8 cellular contexts compared by ENCODE assay signal in genomic region chr10:45000764-45001381, GRCh38. TPM values are rescaled to one million over a fixed set of nuclear protein-coding genes. Genes with fewer than 3 reads are reported as not detected.
A peak's percentile ranks its signal among the peaks of the same experiment; 100 is the strongest.
DNase-seq lines count a peak whose midpoint lies in the region; ATAC-seq, FAIRE-seq and TF ChIP-seq lines count a peak whose summit lies in the region.

ZNF22 (plus strand) TSS chr10:45000923; CDS start chr10:45003369, 2,446 bp downstream.

- H3K56ac ChIP-seq in H1 (replicated peaks; ENCODE audit: insufficient read length, low read depth, low read length) = peak within 1 kb of the TSS; percentile 48

- POLR2A ChIA-PET in H1 (lab: Charles Lee; ENCODE audit: partially characterized antibody) = interaction anchor here (0.7 to 3.2 kb wide), 12 partner anchors 11 to 418 kb away, joined by 3 to 23 read pairs (median 4); partner anchors contain the start of gene DEPP1

- peak within 1 kb of the TSS; percentile 46; the same call in 1 of the 2 replicates for H2BK15ac ChIP-seq in H1 (ENCODE audit: low read length)

- peak within 1 kb of the TSS; percentile 69 for H4K91ac ChIP-seq in H1 (replicated peaks; ENCODE audit: insufficient read length, low read length)

- H2AFZ ChIP-seq in ACC112 (ENCODE audit: low read length, unreplicated experiment) (peak within 1 kb of the TSS; percentile 41), H1 (ENCODE audit: low read length) (peak within 1 kb of the TSS; percentile 96)

- H3K4me2 ChIP-seq in H1 (ENCODE audit: insufficient read depth in 1 of 2, low read depth in 2 of 2, low read length in 2 of 2) = peak within 1 kb of the TSS; percentile 69 to 99

- peak within 1 kb of the TSS; percentile 62 for H2BK120ac ChIP-seq in H1 (replicated peaks; ENCODE audit: low read depth, low read length)

- H3K27me3 ChIP-seq in ACC112 (ENCODE audit: insufficient read depth, low read length) (no peaks in the 10 kb centered on the region), H1 (replicated peaks in 1 of 4; ENCODE audit: control insufficient read depth in 3 of 4, extremely low read depth in 1 of 4, insufficient read depth in 3 of 4, low read length in 3 of 4) (peaks cover 0 to 4% (median 4%) of the 10 kb centered on the region in 4 experiments; a peak in 4 of 7 replicates)

- H2BK20ac ChIP-seq in H1 (ENCODE audit: low read length) = no peak within 1 kb of the TSS

- CTCF ChIA-PET in H1 (lab: Charles Lee; ENCODE audit: partially characterized antibody) = interaction anchor here (0.7 to 2.2 kb wide), 6 partner anchors 10 to 248 kb away, joined by 3 to 10 read pairs (median 3); no protein-coding TSS in a partner anchor

- no peaks in the 10 kb centered on the region; the same call in 1 of the 2 replicates for H3K79me1 ChIP-seq in H1 (ENCODE audit: low read depth, low read length)

- FAIRE-seq in H1 (lab: Jason Lieb, UNC) = no peak

- H4K5ac ChIP-seq in H1 (ENCODE audit: insufficient read length, low read depth, low read length) = peak within 1 kb of the TSS; percentile 12

- peaks cover 0 to 6% of the 10 kb centered on the region in 2 experiments for H4K20me1 ChIP-seq in H1 (replicated peaks in 1 of 2; ENCODE audit: control insufficient read depth in 1 of 2, insufficient read depth in 2 of 2, low read length in 2 of 2)

- TF ChIP-seq POLR2A in H1 (IDR thresholded peaks at IDR 0.05; ENCODE audit: control extremely low read depth in 1 of 2, low read depth in 2 of 2, low read length in 2 of 2) = peak in 1 of 2 experiments; percentile 86; a peak in 2 of 3 replicates

- DNase-seq in NCI-H345 treated with DMSO at 0.1 percent for 48 hours (lab: John Stamatoyannopoulos, UW; ENCODE audit: unreplicated experiment) (peak; percentile 4), H1 (ENCODE audit: low read depth in 1 of 2, low spot score in 2 of 2) (peak in 1 of 2 experiments; percentile 84), mesenteric fat pad (ENCODE audit: low spot score) (peak; percentile 92)
- peak; percentile 91 for DNase-seq in activated CD8-positive, alpha-beta memory T cell treated with anti-CD3 and anti-CD28 coated beads for 24 hours
- DNase-seq in stimulated activated CD8-positive, alpha-beta memory T cell treated with anti-CD3 and anti-CD28 coated beads, Interleukin-2, amount 100 ng/mL, for 1 hour (ENCODE audit: low read depth in 2 of 2) = peak; percentile 52 to 62

- H3K79me2 ChIP-seq in ACC112 (ENCODE audit: control insufficient read depth, insufficient read depth, low read length, unreplicated experiment) (peaks cover 32% of the 10 kb centered on the region), H1 (ENCODE audit: control insufficient read depth in 1 of 2, insufficient read depth in 2 of 2, low read length in 2 of 2) (peaks cover 0 to 20% of the 10 kb centered on the region in 2 experiments; a peak in 3 of 4 replicates)

- no peak within 1 kb of the TSS for H3K14ac ChIP-seq in H1 (ENCODE audit: insufficient read length)

- peak within 1 kb of the TSS; percentile 89 for H4K8ac ChIP-seq in H1 (ENCODE audit: extremely low read depth, insufficient read depth, low read length)

- H2BK12ac ChIP-seq in H1 (ENCODE audit: low read depth, low read length) = no peak within 1 kb of the TSS; the same call in 1 of the 2 replicates

- peak within 1 kb of the TSS; percentile 84 for H3K4me3 ChIP-seq in ACC112 (ENCODE audit: low read depth, low read length)
- peak within 1 kb of the TSS; percentile 50 to 95 (median 64) for H3K4me3 ChIP-seq in H1 (ENCODE audit: extremely low read depth in 1 of 4, insufficient read depth in 2 of 4, low read depth in 3 of 4, low read length in 4 of 4)

- peak within 1 kb of the TSS; percentile 69 to 95 (median 85) for H3K9ac ChIP-seq in H1 (replicated peaks in 1 of 4; ENCODE audit: extremely low read depth in 1 of 4, low read depth in 3 of 4, low read length in 3 of 4)

- no peaks in the 10 kb centered on the region for H3K9me3 ChIP-seq in H1 (ENCODE audit: insufficient read depth in 2 of 2, low read depth in 1 of 2, low read length in 1 of 2)

- no peak for TF ChIP-seq CTCF in H1 (IDR thresholded peaks at IDR 0.05; ENCODE audit: control extremely low read depth in 1 of 3, insufficient read depth in 1 of 3, low read depth in 1 of 3, low read length in 3 of 3)

- no peak within 1 kb of the TSS for H3K23ac ChIP-seq in H1 (ENCODE audit: insufficient read length)

- H3K18ac ChIP-seq in H1 (ENCODE audit: extremely low read depth, low read length) = peak within 1 kb of the TSS; percentile 91

- H3K4ac ChIP-seq in H1 (replicated peaks; ENCODE audit: insufficient read length, low read depth, low read length) = no peak within 1 kb of the TSS

- TF ChIP-seq RAD21 in H1 (IDR thresholded peaks at IDR 0.05 in 1 of 2, conservative IDR thresholded peaks at IDR 0.05 in 1 of 2; ENCODE audit: low read depth in 2 of 2, low read length in 2 of 2) = no peak

- no peak within 1 kb of the TSS for H2AK5ac ChIP-seq in H1 (ENCODE audit: low read depth, low read length)

- H3K4me1 ChIP-seq in ACC112 (ENCODE audit: control insufficient read depth, insufficient read depth, low read length, unreplicated experiment) (peaks cover 38% of the 10 kb centered on the region), H1 (replicated peaks in 1 of 4; ENCODE audit: control insufficient read depth in 3 of 4, insufficient read depth in 4 of 4, low read length in 3 of 4) (peaks cover 2 to 6% (median 4%) of the 10 kb centered on the region in 4 experiments; a peak in 4 of 7 replicates)

- no peak for TF ChIP-seq EP300 in H1 (IDR thresholded peaks at IDR 0.05; ENCODE audit: borderline replicate concordance in 1 of 2, low read depth in 2 of 2, low read length in 2 of 2)

- 2% methylated on average over 47 of the region's 79 CpGs; no CpG with 5 or more reads in 1 of the 2 experiments for WGBS in H1 (ENCODE audit: extremely low coverage in 1 of 2, insufficient coverage in 1 of 2, insufficient read length in 1 of 2, insufficient replicate concordance in 2 of 2, low coverage in 1 of 2, low lambda C conversion rate in 2 of 2, missing lambda C conversion rate in 1 of 2), 2 experiments

- H3K23me2 ChIP-seq in H1 (ENCODE audit: low read depth, low read length) = peaks cover 5% of the 10 kb centered on the region

- peaks cover 22% of the 10 kb centered on the region for H3K36me3 ChIP-seq in ACC112 (ENCODE audit: insufficient read depth, low read length)
- peaks cover 2 to 18% (median 11%) of the 10 kb centered on the region in 4 experiments; a peak in 7 of 8 replicates for H3K36me3 ChIP-seq in H1 (ENCODE audit: control insufficient read depth in 2 of 4, insufficient read depth in 4 of 4, low read length in 3 of 4)

- peak within 1 kb of the TSS; percentile 90 for H3K27ac ChIP-seq in ACC112 (ENCODE audit: low read depth, low read length)
- H3K27ac ChIP-seq in H1 (ENCODE audit: low read depth, low read length) = no peak within 1 kb of the TSS; the same call in 1 of the 2 replicates

- H2BK5ac ChIP-seq in H1 (ENCODE audit: low read depth, low read length) = no peak within 1 kb of the TSS

- ATAC-seq in GM18517 (IDR thresholded peaks at IDR 0.05; ENCODE audit: unreplicated experiment) (peak; percentile 64), HG03025 (IDR thresholded peaks at IDR 0.05; ENCODE audit: low FRiP score, unreplicated experiment) (peak; percentile 71)

TF ChIP-seq in H1, 55 proteins besides CTCF, POLR2A, EP300 and RAD21 (continues in another document):
- no peak for TF ChIP-seq GTF2F1 (IDR thresholded peaks at IDR 0.05; ENCODE audit: borderline replicate concordance, low read depth, low read length)
- TF ChIP-seq TAF7 (optimal IDR thresholded peaks at IDR 0.05; ENCODE audit: borderline replicate concordance, low read depth, low read length) = peak; percentile 58
- TF ChIP-seq EGR1 (IDR thresholded peaks at IDR 0.05; ENCODE audit: borderline replicate concordance, low read depth, low read length) = 0 out of 2 replicates have a peak, but pooled peaks have one; percentile 12
- no peak for TF ChIP-seq NANOG (IDR thresholded peaks at IDR 0.05; ENCODE audit: insufficient read depth, low read depth, low read length, poor library complexity, severe bottlenecking)
- TF ChIP-seq POLR2AphosphoS5 (IDR thresholded peaks at IDR 0.05; ENCODE audit: low read depth, low read length) = peak; percentile 69
- TF ChIP-seq, protein P1, sequence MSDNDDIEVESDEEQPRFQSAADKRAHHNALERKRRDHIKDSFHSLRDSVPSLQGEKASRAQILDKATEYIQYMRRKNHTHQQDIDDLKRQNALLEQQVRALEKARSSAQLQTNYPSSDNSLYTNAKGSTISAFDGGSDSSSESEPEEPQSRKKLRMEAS (IDR thresholded peaks at IDR 0.05) = peak; percentile 77
- no peak for TF ChIP-seq TCF12 (IDR thresholded peaks at IDR 0.05; ENCODE audit: low read depth, low read length)
- peak; percentile 81 for TF ChIP-seq GABPA (IDR thresholded peaks at IDR 0.05; ENCODE audit: borderline replicate concordance, insufficient read depth, low read length)
- TF ChIP-seq, protein P2, sequence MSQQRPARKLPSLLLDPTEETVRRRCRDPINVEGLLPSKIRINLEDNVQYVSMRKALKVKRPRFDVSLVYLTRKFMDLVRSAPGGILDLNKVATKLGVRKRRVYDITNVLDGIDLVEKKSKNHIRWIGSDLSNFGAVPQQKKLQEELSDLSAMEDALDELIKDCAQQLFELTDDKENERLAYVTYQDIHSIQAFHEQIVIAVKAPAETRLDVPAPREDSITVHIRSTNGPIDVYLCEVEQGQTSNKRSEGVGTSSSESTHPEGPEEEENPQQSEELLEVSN (IDR thresholded peaks at IDR 0.05) = peak; percentile 84
- TF ChIP-seq CHD1 (IDR thresholded peaks at IDR 0.05; ENCODE audit: low read depth, low read length) = no peak
- no peak for TF ChIP-seq KDM5A (IDR thresholded peaks at IDR 0.05; ENCODE audit: low read length)
- no peak for TF ChIP-seq TEAD4 (IDR thresholded peaks at IDR 0.05; ENCODE audit: low read depth, low read length)
- TF ChIP-seq BACH1 (IDR thresholded peaks at IDR 0.05; ENCODE audit: low read length) = 0 out of 2 replicates have a peak, but pooled peaks have one; percentile 51
- TF ChIP-seq YY1 (IDR thresholded peaks at IDR 0.05; ENCODE audit: low read depth, low read length) = no peak
- peak; percentile 70 for TF ChIP-seq KDM4A (IDR thresholded peaks at IDR 0.05; ENCODE audit: low read depth, low read length, severe bottlenecking)
- no peak for TF ChIP-seq JUN (IDR thresholded peaks at IDR 0.05; ENCODE audit: low read depth, low read length)
- TF ChIP-seq CEBPB (IDR thresholded peaks at IDR 0.05; ENCODE audit: low read depth, low read length) = no peak

RNA-seq across cellular contexts. Expression of gene ZNF22, which starts in this region (rescaled TPM):
- 42.5 and 45.2 TPM in 2 replicates for total RNA-seq in H1 (2021; fragmentation: NEBNext Ultra II Directional; extraction: Animal tissue kit (Norgen Biotek cat#: 25700))
- 9.6 and 18.2 TPM in 2 replicates for polyA plus RNA-seq in H1 (2011; rRNA removed)
- polyA plus RNA-seq in H1 (2011; cell fraction: cytosol; rRNA removed) = 20.3 TPM
- polyA plus RNA-seq in H1 (2011; cell fraction: nucleus; rRNA removed) = 7.0 TPM
- polyA plus RNA-seq in H1 (2012, experiment 1 of 2) = 18.8 to 33.6 TPM (median 19.8 TPM) in 4 replicates
- 2.6 TPM for polyA plus RNA-seq in H1 (2012, experiment 2 of 2)
- polyA plus RNA-seq in H1 (2013, experiment 1 of 2) = 40.3 TPM
- 40.4 TPM for polyA plus RNA-seq in H1 (2013, experiment 2 of 2)
- polyA minus RNA-seq in H1 (2011; rRNA and poly(A)+ RNA removed) = 10.3 and 11.8 TPM in 2 replicates
- polyA minus RNA-seq in H1 (2011; cell fraction: cytosol; rRNA and poly(A)+ RNA removed) = 7.1 TPM
- 10.3 TPM for polyA minus RNA-seq in H1 (2011; cell fraction: nucleus; rRNA and poly(A)+ RNA removed)
- total RNA-seq in mesenteric fat pad = 50.3 TPM
